Comparison of ENCODE assay signal across 12 cellular contexts in genomic region chr18:56565596-56566355, GRCh38.
DNase-seq lines count a peak whose midpoint lies in the region; ATAC-seq and TF ChIP-seq lines count a peak whose summit lies in the region.
"Had no signal": no experiment of that assay in that cellular context is flagged by ENCODE, and none has a peak within 500 bp of the region (broad histone marks: within the 10 kb centered on the region; RNA-seq: fewer than 3 reads in every experiment).

No MANE protein-coding gene starts in this region.

- no peaks in the 10 kb centered on the region for H3K9me3 ChIP-seq in right cardiac atrium (ENCODE audit: control insufficient read depth, low read length)
- no peaks in the 10 kb centered on the region for H3K9me3 ChIP-seq in uterus
- H3K9me3 ChIP-seq: BLaER1, thoracic aorta had no signal

- H3K4me3 ChIP-seq in right cardiac atrium (ENCODE audit: low read length) (no peak overlapping the region), astrocyte of the cerebellum (ENCODE audit: low read depth, low read length) (no peak overlapping the region), uterus (no peak overlapping the region)
- H3K4me3 ChIP-seq: BLaER1, thoracic aorta had no signal

- H3K4me1 Mint-ChIP-seq in chondrocyte (ENCODE audit: low read depth) = peaks cover 7% of the 10 kb centered on the region

- no peaks in the 10 kb centered on the region for H3K36me3 Mint-ChIP-seq in chondrocyte (ENCODE audit: low read depth)

- H3K27ac Mint-ChIP-seq in chondrocyte (ENCODE audit: unreplicated experiment) = no peak overlapping the region
- H3K27ac Mint-ChIP-seq: activated T-helper 1 cell treated with anti-CD3 and anti-CD28 coated beads, Interleukin-12 subunit alpha, Interleukin-12 subunit beta, Interleukin-2, Interleukin-4 antibody, amounts not matched to agents 30 ng/mL and 10 ng/mL and 1 ng/mL, durations not matched to agents 14 hours and 24 hours and 36 hours had no signal

- H3K27me3 ChIP-seq in right cardiac atrium (ENCODE audit: control insufficient read depth, insufficient read depth) = no peaks in the 10 kb centered on the region
- H3K27me3 ChIP-seq in uterus = no peaks in the 10 kb centered on the region
- H3K27me3 ChIP-seq: BLaER1 had no signal

- TF ChIP-seq POLR2A in uterus (IDR thresholded peaks at IDR 0.05) (no peak), GM18505 (IDR thresholded peaks at IDR 0.05; ENCODE audit: borderline replicate concordance, extremely low read depth, insufficient read depth, insufficient read length) (no peak)

- no peaks in the 10 kb centered on the region for H3K4me1 ChIP-seq in right cardiac atrium (ENCODE audit: control insufficient read depth, insufficient read depth, low read length)
- no peaks in the 10 kb centered on the region for H3K4me1 ChIP-seq in uterus

- WGBS in right cardiac atrium = 61% methylated on average over 5 of the region's 5 CpGs

- H3K4me3 Mint-ChIP-seq in chondrocyte (ENCODE audit: unreplicated experiment) = no peak overlapping the region
- H3K4me3 Mint-ChIP-seq: activated T-helper 1 cell treated with anti-CD3 and anti-CD28 coated beads, Interleukin-12 subunit alpha, Interleukin-12 subunit beta, Interleukin-2, Interleukin-4 antibody, amounts not matched to agents 30 ng/mL and 10 ng/mL and 1 ng/mL, durations not matched to agents 14 hours and 24 hours and 36 hours had no signal

- H3K9me3 Mint-ChIP-seq in chondrocyte (ENCODE audit: low read depth) = no peaks in the 10 kb centered on the region
- H3K9me3 Mint-ChIP-seq: activated T-helper 1 cell treated with anti-CD3 and anti-CD28 coated beads, Interleukin-12 subunit alpha, Interleukin-12 subunit beta, Interleukin-2, Interleukin-4 antibody, amounts not matched to agents 30 ng/mL and 10 ng/mL and 1 ng/mL, durations not matched to agents 14 hours and 24 hours and 36 hours had no signal

- ATAC-seq in Right ventricle myocardium superior (ENCODE audit: poor library complexity) (peak; percentile 68), right cardiac atrium (no peak), HG03342 (IDR thresholded peaks at IDR 0.05; ENCODE audit: unreplicated experiment) (no peak), GM18505 (IDR thresholded peaks at IDR 0.05; ENCODE audit: unreplicated experiment) (no peak)

- DNase-seq in Right ventricle myocardium superior (no peak), right cardiac atrium (no peak), astrocyte of the cerebellum (ENCODE audit: low read depth) (peak; percentile 23), iris pigment epithelial cell (ENCODE audit: low read depth) (peak; percentile 77), uterus (peak in 1 of 2 donors; percentile 34), chondrocyte (ENCODE audit: low spot score) (no peak)
- DNase-seq: cortex of kidney had no signal

- TF ChIP-seq CTCF in astrocyte of the cerebellum (IDR thresholded peaks at IDR 0.05; ENCODE audit: low read depth, low read length, missing control alignments) = no peak
- TF ChIP-seq CTCF in uterus (IDR thresholded peaks at IDR 0.05) = no peak
- no peak for TF ChIP-seq CTCF in chondrocyte (IDR thresholded peaks at IDR 0.05)

- in situ Hi-C loops in astrocyte of the cerebellum (cut with HindIII; ENCODE audit: low sequenced_read_pairs) = no loop called here

- no peaks in the 10 kb centered on the region for H3K27me3 Mint-ChIP-seq in chondrocyte (ENCODE audit: low read depth)

- H3K27ac ChIP-seq in right cardiac atrium (ENCODE audit: low read length) (no peak overlapping the region), uterus (peak overlapping the region; percentile 27 to 53)
- H3K27ac ChIP-seq: BLaER1, thoracic aorta had no signal

- H3K36me3 ChIP-seq in uterus = no peaks in the 10 kb centered on the region
- H3K36me3 ChIP-seq: BLaER1, thoracic aorta had no signal

- intact Hi-C loops in Right ventricle myocardium superior (cut with DNase I) (no loop called here), right cardiac atrium (cut with DNase I) (no loop called here), uterus (cut with DNase I; ENCODE audit: low total_unique reads) (no loop called here)

Comparison
In these comparisons a context has a peak if more than half of its experiments do, and no peak if none do; other contexts are left out.
1. DNase-seq: peak in astrocyte of the cerebellum (single experiment) and iris pigment epithelial cell (single experiment); none in Right ventricle myocardium superior (single experiment), right cardiac atrium (0 of 3) and chondrocyte (single experiment).